In genomic region chr2:113541200-113541983, GRCh38 we compare ENCODE assay signal across 8 cellular contexts. TPM values are rescaled to one million over a fixed set of nuclear protein-coding genes. Genes with fewer than 3 reads are reported as not detected.
DNase-seq lines count a peak whose midpoint lies in the region; ATAC-seq and TF ChIP-seq lines count a peak whose summit lies in the region.
"Not testable (repeated sequence)": the region's sequence is repeated elsewhere in the genome, so short reads cannot be mapped to it uniquely, and the experiment has no call there.

No MANE protein-coding gene starts in this region.

- H3K4me3 Mint-ChIP-seq in activated T-cell treated with anti-CD3 and anti-CD28 coated beads, Interleukin-2, amount 50 U/mL, for 24 hours: peak overlapping the region; percentile 74
- peak overlapping the region; percentile 74 for H3K4me3 Mint-ChIP-seq in central memory CD8-positive, alpha-beta T cell

- not testable (repeated sequence) for H3K36me3 Mint-ChIP-seq in activated T-cell treated with anti-CD3 and anti-CD28 coated beads, Interleukin-2, amount 50 U/mL, for 24 hours (ENCODE audit: low read depth); central memory CD8-positive, alpha-beta T cell (ENCODE audit: insufficient read depth)

- H3K9me3 ChIP-seq in ES-I3 (ENCODE audit: control insufficient read depth, insufficient read depth, low read length); upper lobe of right lung: not testable (repeated sequence)

- H3K4me3 ChIP-seq in retinal pigment epithelial cell (ENCODE audit: low read length) (peak overlapping the region; percentile 53), upper lobe of right lung (peak overlapping the region; percentile 63)

- H3K27me3 Mint-ChIP-seq in activated T-cell treated with anti-CD3 and anti-CD28 coated beads, Interleukin-2, amount 50 U/mL, for 24 hours: peaks cover 17% of the 10 kb centered on the region
- H3K27me3 Mint-ChIP-seq in central memory CD8-positive, alpha-beta T cell: peaks cover 10% of the 10 kb centered on the region

- DNase-seq in RWPE1 (ENCODE audit: low spot score) (peak; percentile 0), Right ventricle myocardium inferior (ENCODE audit: missing footprints) (peak; percentile 72), medulla oblongata (ENCODE audit: extremely low spot score) (peak; percentile 3), upper lobe of right lung (peak; percentile 78)
- peak; percentile 55 for DNase-seq in activated T-cell treated with anti-CD3 and anti-CD28 coated beads, Interleukin-2, amount 50 U/mL, for 24 hours
- DNase-seq in central memory CD8-positive, alpha-beta T cell (ENCODE audit: low spot score in 2 of 2): peak in 1 of 2 donors; percentile 17
- DNase-seq in retinal pigment epithelial cell (ENCODE audit: low read depth): not testable (repeated sequence)

- not testable (repeated sequence) for H3K27me3 ChIP-seq in upper lobe of right lung

- H3K9ac ChIP-seq in ES-I3 (ENCODE audit: low read depth, low read length): peak overlapping the region; percentile 56; the same call in 1 of the 2 replicates

- H3K4me1 ChIP-seq in ES-I3 (ENCODE audit: insufficient read depth, low read length); upper lobe of right lung: not testable (repeated sequence)

- H3K27ac ChIP-seq in RWPE1: not testable (repeated sequence)
- peak overlapping the region; percentile 86 for H3K27ac ChIP-seq in upper lobe of right lung

- CTCF ChIA-PET in RWPE1 (lab: Yijun Ruan, JAX): not testable (repeated sequence)

- not testable (repeated sequence) for H3K9me3 Mint-ChIP-seq in activated T-cell treated with anti-CD3 and anti-CD28 coated beads, Interleukin-2, amount 50 U/mL, for 24 hours; central memory CD8-positive, alpha-beta T cell

- not testable (repeated sequence) for TF ChIP-seq CTCF in RWPE1 (conservative IDR thresholded peaks at IDR 0.05; ENCODE audit: low read depth); retinal pigment epithelial cell (conservative IDR thresholded peaks at IDR 0.05; ENCODE audit: low read depth, low read length); upper lobe of right lung (IDR thresholded peaks at IDR 0.05)

- H3K4me1 Mint-ChIP-seq in activated T-cell treated with anti-CD3 and anti-CD28 coated beads, Interleukin-2, amount 50 U/mL, for 24 hours (ENCODE audit: low read depth); central memory CD8-positive, alpha-beta T cell: not testable (repeated sequence)

- intact Hi-C loops in Right ventricle myocardium inferior (cut with DNase I); upper lobe of right lung (cut with DNase I): not testable (repeated sequence)

- peak; percentile 66 for ATAC-seq in central memory CD8-positive, alpha-beta T cell (replicated peaks; ENCODE audit: extremely low read depth, poor library complexity, severe bottlenecking)
- ATAC-seq in Right ventricle myocardium inferior (peak; percentile 82), upper lobe of right lung (peak; percentile 79)

- POLR2A ChIA-PET in RWPE1 (lab: Yijun Ruan, JAX; ENCODE audit: low non-redundant PET): not testable (repeated sequence)

- H3K36me3 ChIP-seq in ES-I3 (ENCODE audit: insufficient read depth, low read length); upper lobe of right lung: not testable (repeated sequence)

- H3K27ac Mint-ChIP-seq in activated T-cell treated with anti-CD3 and anti-CD28 coated beads, Interleukin-2, amount 50 U/mL, for 24 hours; central memory CD8-positive, alpha-beta T cell (ENCODE audit: low read depth): not testable (repeated sequence)

RNA-seq across cellular contexts. Expression of gene FOXD4L1, which starts 42.9 kb away (rescaled TPM):
- not detected for total RNA-seq in Right ventricle myocardium inferior
- total RNA-seq in upper lobe of right lung: 0.78 TPM
